In genomic region chr21:34648739-34649297, GRCh38 we compare ENCODE assay signal across 17 cellular contexts. TPM values are rescaled to one million over a fixed set of nuclear protein-coding genes. Genes with fewer than 3 reads are reported as not detected.
"Had no signal": no experiment of that assay in that cellular context is flagged by ENCODE, and none has a peak within 500 bp of the region (broad histone marks: within the 10 kb centered on the region; RNA-seq: fewer than 3 reads in every experiment).

No MANE protein-coding gene starts in this region.

- H3K27ac ChIP-seq: cardiac muscle cell, epithelial cell of prostate, heart right ventricle, neutrophil, ovary, psoas muscle, tibial artery had no signal

- DNase-seq: activated naive CD4-positive, alpha-beta T cell treated with anti-CD3 and anti-CD28 coated beads for 36 hours; activated naive CD8-positive, alpha-beta T cell treated with anti-CD3 and anti-CD28 coated beads, Interleukin-2, amount 50 U/mL, for 24 hours; activated T-cell treated with anti-CD3 and anti-CD28 coated beads, Interleukin-2, amount 50 U/mL, for 48 hours; heart right ventricle; islet precursor cell; left cardiac atrium; ovary; psoas muscle; right cardiac atrium; stimulated activated CD4-positive, alpha-beta T cell treated with anti-CD3 and anti-CD28 coated beads, Interleukin-4, amount 100 ng/mL, for 24 hours; stimulated activated naive CD4-positive, alpha-beta T cell treated with Interleukin-2 at 50 U/mL for 16 hours; T-helper 9 cell; tibial artery had no signal

- ATAC-seq: activated naive CD8-positive, alpha-beta T cell treated with anti-CD3 and anti-CD28 coated beads, Interleukin-2, amount 50 U/mL, for 24 hours; heart right ventricle; left cardiac atrium; psoas muscle; right cardiac atrium had no signal

RNA-seq across cellular contexts. Expression of gene CLIC6, which starts 20.0 kb away (rescaled TPM):
- total RNA-seq: cardiac muscle cell, myocyte had no signal
